ENCODE assay signal across 21 cellular contexts in the genomic region with DNA sequence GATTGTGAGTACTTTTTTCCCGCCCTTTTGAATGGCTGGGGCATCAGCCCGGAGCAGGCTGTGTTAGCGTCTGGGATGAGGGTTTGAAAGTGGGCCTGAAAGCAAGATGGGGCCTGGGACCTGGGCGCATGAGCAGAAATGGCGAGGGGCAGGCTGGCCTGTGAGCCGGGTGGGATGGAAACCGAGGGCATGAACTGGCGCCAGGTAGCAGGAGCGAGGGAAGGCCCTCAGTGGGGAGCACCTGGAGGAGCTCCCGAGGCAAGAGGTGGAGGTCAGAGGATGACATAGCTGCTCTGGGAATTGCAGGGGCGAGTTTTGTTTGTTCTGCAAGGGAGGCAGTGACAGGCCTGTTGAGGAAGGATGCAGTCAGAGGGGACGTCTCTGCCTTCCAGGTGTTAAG.
"Had no signal": no experiment of that assay in that cellular context is flagged by ENCODE, and none has a peak within 500 bp of the region (broad histone marks: within the 10 kb centered on the region; RNA-seq: fewer than 3 reads in every experiment).

No MANE protein-coding gene starts in this region.

- ATAC-seq: activated T-cell treated with anti-CD3 and anti-CD28 coated beads, Interleukin-2, amount 50 U/mL, for 72 hours; left colon; T-cell had no signal

- H3K36me3 ChIP-seq: cardiac muscle cell, heart right ventricle, prostate gland, transverse colon, uterus, WERI-Rb-1 had no signal

- H3K4me3 ChIP-seq: cardiac muscle cell, heart right ventricle, prostate gland, skin epidermis, transverse colon, uterus had no signal

- H3K9me3 Mint-ChIP-seq: activated naive CD4-positive, alpha-beta T cell treated with anti-CD3 and anti-CD28 coated beads, Interleukin-2, amount 10 ng/mL, durations not matched to agents 7 days and 5 days; activated T-cell treated with anti-CD3 and anti-CD28 coated beads, Interleukin-2, amount 50 U/mL, for 72 hours; T-cell had no signal

- DNase-seq: activated CD4-positive, CD25-positive, alpha-beta regulatory T cell treated with anti-CD3 and anti-CD28 coated beads, Interleukin-2, amount 50 U/mL, for 72 hours; activated effector memory CD4-positive, alpha-beta T cell treated with anti-CD3 and anti-CD28 coated beads, Interleukin-2, amount 50 U/mL, for 16 hours; activated naive CD4-positive, alpha-beta T cell treated with anti-CD3 and anti-CD28 coated beads, Interleukin-2, amount 10 ng/mL, durations not matched to agents 7 days and 5 days; activated T-cell treated with anti-CD3 and anti-CD28 coated beads, Interleukin-2, amount 50 U/mL, for 72 hours; effector CD4-positive, alpha-beta T cell; heart right ventricle; left colon; mesenchymal stem cell; right cardiac atrium; stimulated activated CD4-positive, alpha-beta T cell treated with anti-CD3 and anti-CD28 coated beads, Interleukin-1b, Interleukin-23, amount 100 ng/mL, for 48 hours; T-cell; transverse colon; uterus; WERI-Rb-1 had no signal

- FAIRE-seq: endometrium, keratinocyte, TTC549 had no signal

- H3K4me3 Mint-ChIP-seq: activated naive CD4-positive, alpha-beta T cell treated with anti-CD3 and anti-CD28 coated beads, Interleukin-2, amount 10 ng/mL, durations not matched to agents 7 days and 5 days; activated T-cell treated with anti-CD3 and anti-CD28 coated beads, Interleukin-2, amount 50 U/mL, for 72 hours; dendritic cell treated with granulocyte-macrophage colony-stimulating factor and Interleukin-4, amounts not matched to agents 40 ng/mL and 50 ng/mL, for 4 days; T-cell had no signal

- H3K9me3 ChIP-seq: prostate gland, transverse colon, uterus had no signal

- H3K27ac ChIP-seq: cardiac muscle cell, heart right ventricle, prostate gland, skin epidermis, transverse colon, uterus, WERI-Rb-1 had no signal

- H3K36me3 Mint-ChIP-seq: activated naive CD4-positive, alpha-beta T cell treated with anti-CD3 and anti-CD28 coated beads, Interleukin-2, amount 10 ng/mL, durations not matched to agents 7 days and 5 days; T-cell had no signal

- H3K4me1 ChIP-seq: prostate gland, transverse colon, uterus had no signal

- H3K27me3 ChIP-seq: cardiac muscle cell, heart right ventricle, transverse colon, uterus had no signal

- H3K27ac Mint-ChIP-seq: activated naive CD4-positive, alpha-beta T cell treated with anti-CD3 and anti-CD28 coated beads, Interleukin-2, amount 10 ng/mL, durations not matched to agents 7 days and 5 days; activated T-cell treated with anti-CD3 and anti-CD28 coated beads, Interleukin-2, amount 50 U/mL, for 72 hours; T-cell had no signal
